ENCODE assay signal across 24 cellular contexts in genomic region chr1:93419344-93419743, GRCh38.
"Had no signal": no experiment of that assay in that cellular context is flagged by ENCODE, and none has a peak within 500 bp of the region (broad histone marks: within the 10 kb centered on the region; RNA-seq: fewer than 3 reads in every experiment).

No MANE protein-coding gene starts in this region.

- H3K27me3 ChIP-seq: breast epithelium, Peyer's patch, SJSA1 had no signal

- H3K9me3 ChIP-seq: breast epithelium, Peyer's patch, SJSA1 had no signal

- H3K27ac ChIP-seq: breast epithelium, Peyer's patch, SJSA1 had no signal

- H3K9me3 Mint-ChIP-seq: activated CD4-positive, alpha-beta memory T cell treated with anti-CD3 and anti-CD28 coated beads, Interleukin-2, amount 10 ng/mL, durations not matched to agents 7 days and 5 days; activated naive CD4-positive, alpha-beta T cell treated with anti-CD3 and anti-CD28 coated beads, Interleukin-2, amount 50 U/mL, for 24 hours; activated T-helper 1 cell treated with anti-CD3 and anti-CD28 coated beads, Interleukin-12 subunit alpha, Interleukin-12 subunit beta, Interleukin-2, Interleukin-4 antibody, amounts not matched to agents 30 ng/mL and 10 ng/mL and 1 ng/mL, durations not matched to agents 14 hours and 24 hours and 36 hours had no signal

- H3K4me3 Mint-ChIP-seq: activated B cell treated with CpG ODN at 0.5 μM for 24 hours; activated CD4-positive, alpha-beta memory T cell treated with anti-CD3 and anti-CD28 coated beads, Interleukin-2, amount 10 ng/mL, durations not matched to agents 7 days and 5 days; activated naive CD4-positive, alpha-beta T cell treated with anti-CD3 and anti-CD28 coated beads, Interleukin-2, amount 50 U/mL, for 24 hours; activated T-helper 1 cell treated with anti-CD3 and anti-CD28 coated beads, Interleukin-12 subunit alpha, Interleukin-12 subunit beta, Interleukin-2, Interleukin-4 antibody, amounts not matched to agents 30 ng/mL and 10 ng/mL and 1 ng/mL, durations not matched to agents 14 hours and 24 hours and 36 hours; T-helper 17 cell had no signal

- H3K27ac Mint-ChIP-seq: activated B cell treated with CpG ODN at 0.5 μM for 24 hours; activated CD4-positive, alpha-beta memory T cell treated with anti-CD3 and anti-CD28 coated beads, Interleukin-2, amount 10 ng/mL, durations not matched to agents 7 days and 5 days; activated naive CD4-positive, alpha-beta T cell treated with anti-CD3 and anti-CD28 coated beads, Interleukin-2, amount 50 U/mL, for 24 hours; activated T-helper 1 cell treated with anti-CD3 and anti-CD28 coated beads, Interleukin-12 subunit alpha, Interleukin-12 subunit beta, Interleukin-2, Interleukin-4 antibody, amounts not matched to agents 30 ng/mL and 10 ng/mL and 1 ng/mL, durations not matched to agents 14 hours and 24 hours and 36 hours; T-helper 17 cell had no signal

- ATAC-seq: T-helper 17 cell had no signal

- H3K36me3 ChIP-seq: breast epithelium, Peyer's patch, SJSA1 had no signal

- H3K4me1 Mint-ChIP-seq: activated CD4-positive, alpha-beta memory T cell treated with anti-CD3 and anti-CD28 coated beads, Interleukin-2, amount 10 ng/mL, durations not matched to agents 7 days and 5 days; activated naive CD4-positive, alpha-beta T cell treated with anti-CD3 and anti-CD28 coated beads, Interleukin-2, amount 50 U/mL, for 24 hours had no signal

- H3K4me3 ChIP-seq: breast epithelium, Peyer's patch, SJSA1 had no signal

- H3K4me1 ChIP-seq: breast epithelium, Peyer's patch, SJSA1 had no signal

- DNase-seq: activated B cell treated with CpG ODN at 0.5 μM for 24 hours; activated CD4-positive, alpha-beta memory T cell treated with anti-CD3 and anti-CD28 coated beads, Interleukin-2, amount 10 ng/mL, durations not matched to agents 7 days and 5 days; activated CD4-positive, alpha-beta T cell treated with anti-CD3 and anti-CD28 coated beads, Interleukin-2, amount 50 U/mL, for 1 hour; activated CD8-positive, alpha-beta memory T cell treated with anti-CD3 and anti-CD28 coated beads, Interleukin-2, amount 50 U/mL, for 48 hours; activated effector memory CD4-positive, alpha-beta T cell treated with Interleukin-2 at 50 U/mL for 16 hours; activated naive CD4-positive, alpha-beta T cell; activated T-cell treated with anti-CD3 and anti-CD28 coated beads, Interleukin-2, amount 50 U/mL, for 1 hour; aorta; KG1; MM.1S; NCI-H1105; NCI-H1436; NCI-H187; NCI-H2081; NCI-H446; NCI-H524; Peyer's patch; SHP77; T-helper 17 cell; T-helper 9 cell had no signal
